8 cellular contexts compared by ENCODE assay signal in genomic region chr22:37077802-37078448, GRCh38. TPM values are rescaled to one million over a fixed set of nuclear protein-coding genes. Genes with fewer than 3 reads are reported as not detected.
A peak's percentile ranks its signal among the peaks of the same experiment; 100 is the strongest.
DNase-seq lines count a peak whose midpoint lies in the region; ATAC-seq and TF ChIP-seq lines count a peak whose summit lies in the region.

No MANE protein-coding gene starts in this region.

- intact Hi-C loops in activated CD4-positive, alpha-beta T cell treated with anti-CD3 and anti-CD28 coated beads, Interleukin-2, amount 10 ng/mL, durations not matched to agents 24 days and 14 days (cut with micrococcal nuclease): loop anchor here (1.0 to 2.0 kb wide), 4 partner anchors 17 to 153 kb away; partner anchors contain the start of gene IL2RB

- no peaks in the 10 kb centered on the region for H3K9me3 Mint-ChIP-seq in activated CD4-positive, alpha-beta T cell treated with anti-CD3 and anti-CD28 coated beads, Interleukin-2, amount 10 ng/mL, durations not matched to agents 24 days and 14 days
- no peaks in the 10 kb centered on the region for H3K9me3 Mint-ChIP-seq in memory B cell

- peak; percentile 49 for DNase-seq in EH (ENCODE audit: low read depth)
- peak; percentile 15 for DNase-seq in LHCN-M2 (ENCODE audit: low read depth)
- peak; percentile 96 for DNase-seq in activated CD4-positive, alpha-beta T cell treated with anti-CD3 and anti-CD28 coated beads, Interleukin-2, amount 10 ng/mL, durations not matched to agents 24 days and 14 days
- DNase-seq in choroid plexus epithelial cell (ENCODE audit: low read depth): peak; percentile 66
- DNase-seq in memory B cell (ENCODE audit: low spot score in 2 of 2): peak; percentile 80 to 81
- DNase-seq in stimulated activated CD8-positive, alpha-beta memory T cell treated with anti-CD3 and anti-CD28 coated beads, Interleukin-4, amount 100 ng/mL, for 4 hours (ENCODE audit: low read depth in 2 of 2, low spot score in 1 of 2): peak; percentile 76 to 80
- no peak for DNase-seq in GF-D8 (lab: John Stamatoyannopoulos, UW)

- H3K36me3 Mint-ChIP-seq in activated CD4-positive, alpha-beta T cell treated with anti-CD3 and anti-CD28 coated beads, Interleukin-2, amount 10 ng/mL, durations not matched to agents 24 days and 14 days (ENCODE audit: low read depth): peaks cover 3% of the 10 kb centered on the region
- no peaks in the 10 kb centered on the region for H3K36me3 Mint-ChIP-seq in memory B cell

- ATAC-seq in memory B cell (ENCODE audit: low read depth) (peak; percentile 63), HG02798 (IDR thresholded peaks at IDR 0.05; ENCODE audit: poor library complexity, unreplicated experiment) (no peak)

- no peak overlapping the region for H3K4me3 ChIP-seq in choroid plexus epithelial cell (ENCODE audit: low read depth, low read length)

- peaks cover 56% of the 10 kb centered on the region for H3K4me1 Mint-ChIP-seq in activated CD4-positive, alpha-beta T cell treated with anti-CD3 and anti-CD28 coated beads, Interleukin-2, amount 10 ng/mL, durations not matched to agents 24 days and 14 days
- peaks cover 12% of the 10 kb centered on the region for H3K4me1 Mint-ChIP-seq in memory B cell

- TF ChIP-seq CTCF in choroid plexus epithelial cell (conservative IDR thresholded peaks at IDR 0.05; ENCODE audit: low read depth, low read length): peak; percentile 99

- peak overlapping the region; percentile 98 for H3K27ac Mint-ChIP-seq in activated CD4-positive, alpha-beta T cell treated with anti-CD3 and anti-CD28 coated beads, Interleukin-2, amount 10 ng/mL, durations not matched to agents 24 days and 14 days
- peak overlapping the region; percentile 38 for H3K27ac Mint-ChIP-seq in memory B cell

- no peaks in the 10 kb centered on the region for H3K27me3 Mint-ChIP-seq in activated CD4-positive, alpha-beta T cell treated with anti-CD3 and anti-CD28 coated beads, Interleukin-2, amount 10 ng/mL, durations not matched to agents 24 days and 14 days
- peaks cover 7% of the 10 kb centered on the region for H3K27me3 Mint-ChIP-seq in memory B cell

- peak overlapping the region; percentile 79 for H3K4me3 Mint-ChIP-seq in activated CD4-positive, alpha-beta T cell treated with anti-CD3 and anti-CD28 coated beads, Interleukin-2, amount 10 ng/mL, durations not matched to agents 24 days and 14 days
- H3K4me3 Mint-ChIP-seq in memory B cell: no peak overlapping the region

RNA-seq across cellular contexts. Expression of gene KCTD17, which starts 26.4 kb away (rescaled TPM):
- total RNA-seq in LHCN-M2 (2014; rRNA removed): 34.0 and 35.1 TPM in 2 replicates
- polyA plus RNA-seq in LHCN-M2 (2012): 33.1 TPM
- 63.2 and 66.5 TPM in 2 replicates for total RNA-seq in activated CD4-positive, alpha-beta T cell treated with anti-CD3 and anti-CD28 coated beads, Interleukin-2, amount 10 ng/mL, durations not matched to agents 24 days and 14 days

RNA-seq across cellular contexts. Expression of gene TMPRSS6, which starts 31.6 kb away (rescaled TPM):
- total RNA-seq in LHCN-M2 (2014; rRNA removed): not detected in 2 replicates
- polyA plus RNA-seq in LHCN-M2 (2012): not detected
- 6.8 and 7.1 TPM in 2 replicates for total RNA-seq in activated CD4-positive, alpha-beta T cell treated with anti-CD3 and anti-CD28 coated beads, Interleukin-2, amount 10 ng/mL, durations not matched to agents 24 days and 14 days

RNA-seq across cellular contexts. Expression of gene MPST, which starts 58.4 kb away (rescaled TPM):
- total RNA-seq in LHCN-M2 (2014; rRNA removed): 46.4 and 61.3 TPM in 2 replicates
- polyA plus RNA-seq in LHCN-M2 (2012): 28.6 TPM
- 21.0 and 21.1 TPM in 2 replicates for total RNA-seq in activated CD4-positive, alpha-beta T cell treated with anti-CD3 and anti-CD28 coated beads, Interleukin-2, amount 10 ng/mL, durations not matched to agents 24 days and 14 days

RNA-seq across cellular contexts. Expression of gene TST, which starts 58.7 kb away (rescaled TPM):
- 17.6 and 18.4 TPM in 2 replicates for total RNA-seq in LHCN-M2 (2014; rRNA removed)
- 16.0 TPM for polyA plus RNA-seq in LHCN-M2 (2012)
- total RNA-seq in activated CD4-positive, alpha-beta T cell treated with anti-CD3 and anti-CD28 coated beads, Interleukin-2, amount 10 ng/mL, durations not matched to agents 24 days and 14 days: 5.2 and 5.8 TPM in 2 replicates
